In the genomic region with DNA sequence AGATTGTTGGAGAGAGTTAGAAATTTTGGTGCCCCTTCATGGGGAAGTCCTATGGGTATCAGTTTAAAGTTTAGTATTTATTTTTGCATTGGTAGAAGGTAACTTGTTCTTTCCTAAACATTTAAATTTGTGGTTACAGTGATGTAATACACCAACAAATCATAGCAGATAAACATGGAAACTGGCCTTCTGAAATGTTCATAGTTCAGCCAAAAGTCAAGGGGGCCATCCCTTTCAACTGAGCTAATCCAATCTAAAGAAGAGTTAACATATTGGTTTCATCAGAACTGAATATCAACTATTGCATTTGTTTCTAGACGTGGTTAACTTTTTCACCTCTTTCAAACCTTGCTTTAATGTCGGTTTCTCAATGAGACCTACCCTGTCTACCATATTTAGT, we compare ENCODE assay signal across 18 cellular contexts. TPM values are rescaled to one million over a fixed set of nuclear protein-coding genes. Genes with fewer than 3 reads are reported as not detected.
"Had no signal": no experiment of that assay in that cellular context is flagged by ENCODE, and none has a peak within 500 bp of the region (broad histone marks: within the 10 kb centered on the region; RNA-seq: fewer than 3 reads in every experiment).

No MANE protein-coding gene starts in this region.

- H3K4me3 ChIP-seq: esophagus muscularis mucosa, mucosa of descending colon, pancreas had no signal

- H3K4me3 Mint-ChIP-seq: dendritic cell treated with granulocyte-macrophage colony-stimulating factor and Interleukin-4, amounts not matched to agents 40 ng/mL and 50 ng/mL, for 4 days; effector memory CD8-positive, alpha-beta T cell; naive thymus-derived CD8-positive, alpha-beta T cell had no signal

- DNase-seq: effector memory CD8-positive, alpha-beta T cell; foreskin melanocyte; head of caudate nucleus; hippocampal formation; islet precursor cell; mucosa of descending colon; naive thymus-derived CD8-positive, alpha-beta T cell; occipital lobe; pancreas; right cardiac atrium; small intestine; stimulated activated CD4-positive, alpha-beta T cell treated with anti-CD3 and anti-CD28 coated beads, Interleukin-12 subunit alpha, Interleukin-12 subunit beta, amount 100 ng/mL, for 4 hours; stimulated activated naive CD4-positive, alpha-beta T cell treated with Interleukin-2 at 50 U/mL for 16 hours; trophoblast cell had no signal

- H3K9me3 ChIP-seq: esophagus muscularis mucosa, mucosa of descending colon, pancreas had no signal

- H3K27ac Mint-ChIP-seq: dendritic cell treated with granulocyte-macrophage colony-stimulating factor and Interleukin-4, amounts not matched to agents 40 ng/mL and 50 ng/mL, for 4 days; effector memory CD8-positive, alpha-beta T cell; naive thymus-derived CD8-positive, alpha-beta T cell; progenitor cell of endocrine pancreas had no signal

- ATAC-seq: effector memory CD8-positive, alpha-beta T cell; left lobe of liver; mucosa of descending colon; naive thymus-derived CD8-positive, alpha-beta T cell; pancreas; right cardiac atrium had no signal

- H3K4me1 Mint-ChIP-seq: naive thymus-derived CD8-positive, alpha-beta T cell had no signal

- H3K27ac ChIP-seq: esophagus muscularis mucosa, pancreas had no signal

- H3K27me3 ChIP-seq: esophagus muscularis mucosa, pancreas had no signal

- H3K27me3 Mint-ChIP-seq: dendritic cell treated with granulocyte-macrophage colony-stimulating factor and Interleukin-4, amounts not matched to agents 40 ng/mL and 50 ng/mL, for 4 days; naive thymus-derived CD8-positive, alpha-beta T cell; progenitor cell of endocrine pancreas had no signal

RNA-seq across cellular contexts. Expression of a gene that starts 46.3 kb away (rescaled TPM):
- total RNA-seq: naive thymus-derived CD8-positive, alpha-beta T cell had no signal
- polyA plus RNA-seq: naive thymus-derived CD8-positive, alpha-beta T cell had no signal
